Comparison of ENCODE assay signal across 1 cellular context in genomic region chrX:152892999-152893605, GRCh38.
TF ChIP-seq lines count a peak whose summit lies in the region.

No MANE protein-coding gene starts in this region.

TF ChIP-seq in H1, 55 proteins besides CTCF, POLR2A, EP300 and RAD21 (continued from another document):
- no peak for TF ChIP-seq SP2 (IDR thresholded peaks at IDR 0.05; ENCODE audit: low read length)
- TF ChIP-seq RBBP5 (IDR thresholded peaks at IDR 0.05; ENCODE audit: borderline replicate concordance, low read depth, low read length) = no peak
- TF ChIP-seq RFX5 (IDR thresholded peaks at IDR 0.05; ENCODE audit: borderline replicate concordance, low read depth, low read length) = no peak
- TF ChIP-seq CBX8 (IDR thresholded peaks at IDR 0.05; ENCODE audit: borderline replicate concordance, low read depth, low read length) = no peak
- no peak for TF ChIP-seq MAFK (IDR thresholded peaks at IDR 0.05; ENCODE audit: low read depth, low read length)
- no peak for TF ChIP-seq GTF2F1 (IDR thresholded peaks at IDR 0.05; ENCODE audit: borderline replicate concordance, low read depth, low read length)
- no peak for TF ChIP-seq YY1 (IDR thresholded peaks at IDR 0.05; ENCODE audit: low read depth, low read length)
- TF ChIP-seq POLR2AphosphoS5 (IDR thresholded peaks at IDR 0.05; ENCODE audit: low read depth, low read length) = no peak
- TF ChIP-seq ATF3 (IDR thresholded peaks at IDR 0.05; ENCODE audit: insufficient read depth, low read depth, low read length) = no peak
- TF ChIP-seq KDM5A (IDR thresholded peaks at IDR 0.05; ENCODE audit: low read length) = no peak
- TF ChIP-seq SAP30 (IDR thresholded peaks at IDR 0.05; ENCODE audit: insufficient read depth, insufficient replicate concordance, low read length) = no peak
